In genomic region chr5:124397290-124397689, GRCh38 we compare ENCODE assay signal across 18 cellular contexts.
"Had no signal": no experiment of that assay in that cellular context is flagged by ENCODE, and none has a peak within 500 bp of the region (broad histone marks: within the 10 kb centered on the region; RNA-seq: fewer than 3 reads in every experiment).

No MANE protein-coding gene starts in this region.

- ATAC-seq: activated naive CD4-positive, alpha-beta T cell treated with anti-CD3 and anti-CD28 coated beads, Interleukin-2, amount 50 U/mL, for 72 hours; activated T-helper 17 cell treated with anti-CD3 and anti-CD28 coated beads, Interleukin-2, amount 50 U/mL, for 72 hours; gastroesophageal sphincter; mucosa of descending colon; stimulated activated naive B cell treated with anti-CD40 and anti-IgM and Interleukin-4, amounts not matched to agents 10 μg/mL and 1 μg/mL and 100 μg/mL, for 72 hours had no signal

- H3K27me3 ChIP-seq: adrenal gland, colonic mucosa, gastroesophageal sphincter, sigmoid colon, vagina had no signal

- DNase-seq: activated CD4-positive, alpha-beta T cell treated with anti-CD3 and anti-CD28 coated beads for 1 hour; activated CD4-positive, alpha-beta T cell treated with anti-CD3 and anti-CD28 coated beads, Interleukin-2, amount 50 U/mL, for 1 hour; activated T-cell treated with anti-CD3 and anti-CD28 coated beads, Interleukin-2, amount 50 U/mL, for 1 hour; adrenal gland; colonic mucosa; head of caudate nucleus; hypothalamus; mucosa of descending colon; occipital lobe; sigmoid colon; stimulated activated CD4-positive, alpha-beta T cell treated with anti-CD3 and anti-CD28 coated beads, Interleukin-2, amount 100 ng/mL, for 48 hours; stimulated activated CD8-positive, alpha-beta memory T cell treated with anti-CD3 and anti-CD28 coated beads, Interleukin-4, amount 100 ng/mL, for 48 hours; stimulated activated naive B cell treated with anti-CD40 and anti-IgM and Interleukin-4, amounts not matched to agents 10 μg/mL and 1 μg/mL and 100 μg/mL, for 72 hours had no signal

- H3K4me3 ChIP-seq: adrenal gland, colonic mucosa, gastroesophageal sphincter, mucosa of descending colon, sigmoid colon, thoracic aorta, vagina had no signal

- H3K27ac ChIP-seq: adrenal gland, colonic mucosa, gastroesophageal sphincter, sigmoid colon, thoracic aorta, vagina had no signal
